Comparison of ENCODE assay signal across 10 cellular contexts in genomic region chr19:47418595-47419036, GRCh38. TPM values are rescaled to one million over a fixed set of nuclear protein-coding genes. Genes with fewer than 3 reads are reported as not detected.
DNase-seq lines count a peak whose midpoint lies in the region; ATAC-seq and TF ChIP-seq lines count a peak whose summit lies in the region.
"Had no signal": no experiment of that assay in that cellular context is flagged by ENCODE, and none has a peak within 500 bp of the region (broad histone marks: within the 10 kb centered on the region; RNA-seq: fewer than 3 reads in every experiment).

No MANE protein-coding gene starts in this region.

- intact Hi-C loops in activated CD8-positive, alpha-beta T cell treated with anti-CD3 and anti-CD28 coated beads for 36 hours (cut with micrococcal nuclease): no loop called here
- intact Hi-C loops in lower leg skin (cut with DNase I; ENCODE audit: low total_unique reads): no loop called here

- H3K4me1 Mint-ChIP-seq in activated CD8-positive, alpha-beta T cell treated with anti-CD3 and anti-CD28 coated beads for 36 hours (ENCODE audit: low read depth): peaks cover 26% of the 10 kb centered on the region
- H3K4me1 Mint-ChIP-seq in activated CD8-positive, alpha-beta T cell treated with anti-CD3 and anti-CD28 coated beads, Interleukin-2, amount 10 ng/mL, durations not matched to agents 7 days and 5 days (ENCODE audit: low read depth): peaks cover 35% of the 10 kb centered on the region

- CTCF ChIA-PET in activated CD8-positive, alpha-beta T cell treated with anti-CD3 and anti-CD28 coated beads for 36 hours (lab: Charles Lee): no interaction called here
- CTCF ChIA-PET in activated CD8-positive, alpha-beta T cell treated with anti-CD3 and anti-CD28 coated beads, Interleukin-2, amount 10 ng/mL, durations not matched to agents 7 days and 5 days (lab: Charles Lee): interaction anchor here (1.0 kb wide), 1 partner anchor 18 kb away, joined by 3 read pairs; no protein-coding TSS in a partner anchor

- H3K36me3 Mint-ChIP-seq in activated CD8-positive, alpha-beta T cell treated with anti-CD3 and anti-CD28 coated beads for 36 hours (ENCODE audit: low read depth): no peaks in the 10 kb centered on the region
- H3K36me3 Mint-ChIP-seq in activated CD8-positive, alpha-beta T cell treated with anti-CD3 and anti-CD28 coated beads, Interleukin-2, amount 10 ng/mL, durations not matched to agents 7 days and 5 days (ENCODE audit: low read depth): no peaks in the 10 kb centered on the region
- H3K36me3 Mint-ChIP-seq: activated CD4-positive, alpha-beta memory T cell treated with anti-CD3 and anti-CD28 coated beads for 36 hours had no signal

- no peak overlapping the region for H3K4me3 Mint-ChIP-seq in activated CD8-positive, alpha-beta T cell treated with anti-CD3 and anti-CD28 coated beads for 36 hours
- no peak overlapping the region for H3K4me3 Mint-ChIP-seq in activated CD8-positive, alpha-beta T cell treated with anti-CD3 and anti-CD28 coated beads, Interleukin-2, amount 10 ng/mL, durations not matched to agents 7 days and 5 days
- H3K4me3 Mint-ChIP-seq: activated CD4-positive, alpha-beta memory T cell treated with anti-CD3 and anti-CD28 coated beads for 36 hours had no signal

- no peaks in the 10 kb centered on the region for H3K9me3 Mint-ChIP-seq in activated CD8-positive, alpha-beta T cell treated with anti-CD3 and anti-CD28 coated beads for 36 hours
- H3K9me3 Mint-ChIP-seq in activated CD8-positive, alpha-beta T cell treated with anti-CD3 and anti-CD28 coated beads, Interleukin-2, amount 10 ng/mL, durations not matched to agents 7 days and 5 days (ENCODE audit: insufficient read depth): no peaks in the 10 kb centered on the region
- H3K9me3 Mint-ChIP-seq: activated CD4-positive, alpha-beta memory T cell treated with anti-CD3 and anti-CD28 coated beads for 36 hours had no signal

- ATAC-seq in activated CD8-positive, alpha-beta T cell treated with anti-CD3 and anti-CD28 coated beads for 36 hours: peak; percentile 7
- no peak for ATAC-seq in activated CD8-positive, alpha-beta T cell treated with anti-CD3 and anti-CD28 coated beads, Interleukin-2, amount 10 ng/mL, durations not matched to agents 7 days and 5 days
- ATAC-seq in HG02610 (IDR thresholded peaks at IDR 0.05; ENCODE audit: unreplicated experiment) (no peak), HG03469 (IDR thresholded peaks at IDR 0.05; ENCODE audit: unreplicated experiment) (no peak)

- no peak for TF ChIP-seq POLR2A in lower leg skin (IDR thresholded peaks at IDR 0.05)

- no peak for DNase-seq in activated CD8-positive, alpha-beta T cell treated with anti-CD3 and anti-CD28 coated beads for 36 hours
- DNase-seq in activated CD8-positive, alpha-beta T cell treated with anti-CD3 and anti-CD28 coated beads, Interleukin-2, amount 10 ng/mL, durations not matched to agents 7 days and 5 days: no peak
- no peak for DNase-seq in astrocyte of the spinal cord (ENCODE audit: low read depth, low spot score)
- DNase-seq in lower leg skin (ENCODE audit: low spot score in 2 of 2): no peak
- DNase-seq in hypothalamus (lab: John Stamatoyannopoulos, UW): no peak
- DNase-seq: activated CD4-positive, alpha-beta memory T cell treated with anti-CD3 and anti-CD28 coated beads for 36 hours had no signal

- peaks cover 78% of the 10 kb centered on the region for H3K27me3 Mint-ChIP-seq in activated CD8-positive, alpha-beta T cell treated with anti-CD3 and anti-CD28 coated beads for 36 hours
- H3K27me3 Mint-ChIP-seq in activated CD8-positive, alpha-beta T cell treated with anti-CD3 and anti-CD28 coated beads, Interleukin-2, amount 10 ng/mL, durations not matched to agents 7 days and 5 days (ENCODE audit: low read depth): peaks cover 81% of the 10 kb centered on the region

- peaks cover 25% of the 10 kb centered on the region for H3K4me1 ChIP-seq in stomach smooth muscle (ENCODE audit: control insufficient read depth, insufficient read depth, low read length)

- H3K27me3 ChIP-seq in stomach smooth muscle (ENCODE audit: control insufficient read depth in 1 of 2, insufficient read depth in 2 of 2, low read length in 2 of 2): peaks cover 53 to 56% of the 10 kb centered on the region in 2 donors

- POLR2A ChIA-PET in activated CD8-positive, alpha-beta T cell treated with anti-CD3 and anti-CD28 coated beads for 36 hours (lab: Charles Lee): interaction anchor here (0.5 kb wide), 1 partner anchor 1392 kb away, joined by 3 read pairs; no protein-coding TSS in a partner anchor
- POLR2A ChIA-PET in activated CD8-positive, alpha-beta T cell treated with anti-CD3 and anti-CD28 coated beads, Interleukin-2, amount 10 ng/mL, durations not matched to agents 7 days and 5 days (lab: Charles Lee): no interaction called here

- no peaks in the 10 kb centered on the region for H3K9me3 ChIP-seq in stomach smooth muscle (ENCODE audit: control insufficient read depth in 2 of 2, low read length in 2 of 2)

- in situ Hi-C loops in astrocyte of the spinal cord (cut with HindIII; ENCODE audit: low sequenced_read_pairs): no loop called here

- peak overlapping the region in 1 of 2 donors; percentile 33 for H3K9ac ChIP-seq in stomach smooth muscle (ENCODE audit: low read length in 2 of 2)

- peak overlapping the region; percentile 37 for H3K4me3 ChIP-seq in astrocyte of the spinal cord (ENCODE audit: low read depth, low read length)
- H3K4me3 ChIP-seq in lower leg skin (ENCODE audit: low read depth, poor library complexity, severe bottlenecking): peak overlapping the region; percentile 19
- peak overlapping the region; percentile 53 to 65 for H3K4me3 ChIP-seq in stomach smooth muscle (ENCODE audit: low read length in 2 of 2)

- TF ChIP-seq CTCF in activated CD8-positive, alpha-beta T cell treated with anti-CD3 and anti-CD28 coated beads for 36 hours (IDR thresholded peaks at IDR 0.05): no peak
- TF ChIP-seq CTCF in astrocyte of the spinal cord (IDR thresholded peaks at IDR 0.05; ENCODE audit: low read depth, low read length) (no peak), lower leg skin (IDR thresholded peaks at IDR 0.05) (no peak)

- H3K27ac Mint-ChIP-seq in activated CD8-positive, alpha-beta T cell treated with anti-CD3 and anti-CD28 coated beads for 36 hours: no peak overlapping the region
- H3K27ac Mint-ChIP-seq in activated CD8-positive, alpha-beta T cell treated with anti-CD3 and anti-CD28 coated beads, Interleukin-2, amount 10 ng/mL, durations not matched to agents 7 days and 5 days: no peak overlapping the region
- H3K27ac Mint-ChIP-seq: activated CD4-positive, alpha-beta memory T cell treated with anti-CD3 and anti-CD28 coated beads for 36 hours; CD14-positive monocyte had no signal

- 1 to 2% methylated on average over 16 of the region's 16 CpGs for WGBS in lower leg skin, 2 donors

- H3K27ac ChIP-seq in stomach smooth muscle (ENCODE audit: low read length): no peak overlapping the region

- H3K36me3 ChIP-seq in stomach smooth muscle (ENCODE audit: control insufficient read depth in 2 of 2, insufficient read depth in 2 of 2, low read length in 2 of 2): no peaks in the 10 kb centered on the region

RNA-seq across cellular contexts. Expression of gene MEIS3, which starts 0.7 kb away (rescaled TPM):
- not detected for total RNA-seq in activated CD8-positive, alpha-beta T cell treated with anti-CD3 and anti-CD28 coated beads for 36 hours
- total RNA-seq in activated CD8-positive, alpha-beta T cell treated with anti-CD3 and anti-CD28 coated beads, Interleukin-2, amount 10 ng/mL, durations not matched to agents 7 days and 5 days: not detected
- total RNA-seq in lower leg skin: 1 to 10 TPM; 1.9 to 8.5 (median 4.6) TPM

RNA-seq across cellular contexts. Expression of gene SLC8A2, which starts 53.1 kb away (rescaled TPM):
- total RNA-seq in activated CD8-positive, alpha-beta T cell treated with anti-CD3 and anti-CD28 coated beads for 36 hours: under 1 TPM; 0.18 to 0.43 TPM
- total RNA-seq in activated CD8-positive, alpha-beta T cell treated with anti-CD3 and anti-CD28 coated beads, Interleukin-2, amount 10 ng/mL, durations not matched to agents 7 days and 5 days: under 1 TPM; 0.05 to 0.44 TPM
- total RNA-seq in lower leg skin: 1 to 10 TPM in 2 of 4 donors, under 1 TPM in 1, not detected in 1; 0.38 to 2.3 (median 1.6) TPM
